ENCODE assay signal across 8 cellular contexts in the genomic region with DNA sequence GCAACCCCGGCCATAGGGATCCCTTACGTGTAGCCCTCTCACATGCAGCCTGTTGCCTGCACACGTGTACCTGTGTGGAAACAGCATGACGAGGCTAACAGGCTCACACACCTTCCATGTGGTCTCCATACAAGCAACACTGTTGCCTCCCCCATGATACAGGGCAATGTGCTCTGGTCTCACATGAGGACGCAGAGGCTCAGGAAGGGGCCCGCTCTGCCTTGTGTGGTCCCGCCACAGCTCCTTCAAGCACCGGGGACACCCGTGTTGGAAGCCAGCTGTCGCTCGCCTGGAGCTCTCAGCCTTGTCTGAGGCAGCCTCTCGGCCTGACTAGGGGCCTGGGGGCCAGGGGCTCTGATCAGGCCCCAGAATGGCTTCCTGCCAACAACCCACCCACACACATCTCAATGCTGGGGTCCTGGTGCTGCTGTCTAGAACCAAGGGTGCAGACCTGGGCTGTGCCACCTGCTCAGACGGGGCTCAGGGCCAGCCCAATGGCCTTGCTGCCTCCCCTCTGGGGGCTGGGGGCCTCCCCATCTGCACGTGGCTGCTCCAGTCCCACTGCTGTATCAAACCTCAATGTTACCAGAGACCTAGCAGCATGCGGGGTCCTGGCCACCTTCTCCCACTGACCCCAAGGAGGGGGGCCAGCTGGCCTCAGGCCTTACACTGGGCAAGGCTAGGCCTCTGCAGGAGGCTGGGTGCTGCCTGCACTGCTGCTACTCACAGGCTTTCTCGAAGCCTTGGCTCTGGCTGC. TPM values are rescaled to one million over a fixed set of nuclear protein-coding genes. Genes with fewer than 3 reads are reported as not detected.
A peak's percentile ranks its signal among the peaks of the same experiment; 100 is the strongest.
DNase-seq lines count a peak whose midpoint lies in the region; ATAC-seq, FAIRE-seq and TF ChIP-seq lines count a peak whose summit lies in the region.
"Not testable (repeated sequence)": the region's sequence is repeated elsewhere in the genome, so short reads cannot be mapped to it uniquely, and the experiment has no call there.

No MANE protein-coding gene starts in this region.

- H3K4me1 Mint-ChIP-seq in stimulated activated effector memory CD8-positive, alpha-beta T cell treated with anti-CD3 and anti-CD28 coated beads, Interleukin-12 subunit alpha, Interleukin-12 subunit beta, amount 100 ng/mL, for 72 hours, result not testable (repeated sequence)

- DNase-seq in D341Med (ENCODE audit: low spot score) (peak; percentile 20), esophagus muscularis mucosa (ENCODE audit: extremely low spot score) (peak; percentile 34)
- not testable (repeated sequence) for DNase-seq in GM12878 (ENCODE audit: low read depth, low spot score); HepG2 (ENCODE audit: low spot score); neuronal stem cell (ENCODE audit: low spot score); stimulated activated effector memory CD8-positive, alpha-beta T cell treated with anti-CD3 and anti-CD28 coated beads, Interleukin-12 subunit alpha, Interleukin-12 subunit beta, amount 100 ng/mL, for 72 hours (ENCODE audit: low spot score in 2 of 2); urothelium cell line (ENCODE audit: low spot score)

- peak; percentile 19; the same call in 1 of the 3 replicates for ATAC-seq in GM12878
- ATAC-seq in HepG2, result peak; percentile 19
- ATAC-seq in stimulated activated effector memory CD8-positive, alpha-beta T cell treated with anti-CD3 and anti-CD28 coated beads, Interleukin-12 subunit alpha, Interleukin-12 subunit beta, amount 100 ng/mL, for 72 hours, result peak; percentile 3

- in situ Hi-C loops in GM12878 (cut with MboI); HepG2 (cut with HindIII; ENCODE audit: extremely low pct_ligation_motif_present, low pct_unique_long_range_greater_than_20kb): not testable (repeated sequence)

- not testable (repeated sequence) for H2BK12ac ChIP-seq in neuronal stem cell (ENCODE audit: low read length)

- H3K9ac ChIP-seq in BLaER1; GM12878 (ENCODE audit: control insufficient read depth, insufficient read depth, low read length); HepG2 (ENCODE audit: insufficient read depth, low read depth, low read length); neuronal stem cell (ENCODE audit: low read depth, low read length, poor library complexity): not testable (repeated sequence)

- H3K4me3 Mint-ChIP-seq in stimulated activated effector memory CD8-positive, alpha-beta T cell treated with anti-CD3 and anti-CD28 coated beads, Interleukin-12 subunit alpha, Interleukin-12 subunit beta, amount 100 ng/mL, for 72 hours, result not testable (repeated sequence)

- peak overlapping the region; percentile 41 for H3K27ac ChIP-seq in BLaER1
- not testable (repeated sequence) for H3K27ac ChIP-seq in GM12878 (ENCODE audit: control insufficient read depth, insufficient read depth); esophagus muscularis mucosa (replicated peaks in 1 of 4); HepG2 (ENCODE audit: extremely low read length, insufficient read depth, low read length); neuronal stem cell (replicated peaks; ENCODE audit: low read length)

- H2BK5ac ChIP-seq in neuronal stem cell (ENCODE audit: low read length), result not testable (repeated sequence)

- not testable (repeated sequence) for H4K8ac ChIP-seq in neuronal stem cell (ENCODE audit: low read depth, low read length)

- H3K14ac ChIP-seq in neuronal stem cell (ENCODE audit: low read length), result not testable (repeated sequence)

- not testable (repeated sequence) for H3K27ac Mint-ChIP-seq in stimulated activated effector memory CD8-positive, alpha-beta T cell treated with anti-CD3 and anti-CD28 coated beads, Interleukin-12 subunit alpha, Interleukin-12 subunit beta, amount 100 ng/mL, for 72 hours

- intact Hi-C loops in GM12878 (cut with micrococcal nuclease; ENCODE audit: unreplicated experiment); esophagus muscularis mucosa (cut with DNase I); HepG2 (cut with micrococcal nuclease; ENCODE audit: unreplicated experiment): not testable (repeated sequence)

- not testable (repeated sequence) for H3K27me3 ChIP-seq in BLaER1; GM12878 (replicated peaks in 1 of 2; ENCODE audit: control insufficient read depth in 2 of 2, insufficient read depth in 2 of 2, low read length in 1 of 2); esophagus muscularis mucosa; HepG2 (ENCODE audit: control insufficient read depth in 1 of 2, insufficient read depth in 2 of 2, low read length in 2 of 2); neuronal stem cell (ENCODE audit: control insufficient read depth in 3 of 3, insufficient read depth in 3 of 3, low read depth in 1 of 3, low read length in 3 of 3)

- not testable (repeated sequence) for TF ChIP-seq CTCF in GM12878 (IDR thresholded peaks at IDR 0.05 in 2 of 3, conservative IDR thresholded peaks at IDR 0.05 in 1 of 3; ENCODE audit: control insufficient read depth in 2 of 3, extremely low read depth in 1 of 3, insufficient read depth in 1 of 3, low read depth in 3 of 3, low read length in 3 of 3); esophagus muscularis mucosa (IDR thresholded peaks at IDR 0.05); HepG2 (CRISPR knock-in tag; IDR thresholded peaks at IDR 0.05)

- H3K9me3 ChIP-seq in BLaER1; GM12878 (replicated peaks; ENCODE audit: control insufficient read depth, insufficient read depth, low read length); esophagus muscularis mucosa; HepG2 (ENCODE audit: low read length); neuronal stem cell (replicated peaks in 1 of 2; ENCODE audit: control insufficient read depth in 2 of 2, insufficient read depth in 1 of 2, low read depth in 1 of 2, low read length in 2 of 2): not testable (repeated sequence)

- H3K36me3 Mint-ChIP-seq in stimulated activated effector memory CD8-positive, alpha-beta T cell treated with anti-CD3 and anti-CD28 coated beads, Interleukin-12 subunit alpha, Interleukin-12 subunit beta, amount 100 ng/mL, for 72 hours, result not testable (repeated sequence)

- RAD21 ChIA-PET in GM12878 (lab: Charles Lee; ENCODE audit: unreplicated experiment), result not testable (repeated sequence)

- not testable (repeated sequence) for FAIRE-seq in GM12878 (lab: Jason Lieb, UNC); HepG2 (lab: Jason Lieb, UNC)
- FAIRE-seq in urothelium cell line (lab: Jason Lieb, UNC), result peak; percentile 94

- not testable (repeated sequence) for H4K20me1 ChIP-seq in BLaER1; GM12878 (ENCODE audit: control insufficient read depth, insufficient read depth); HepG2 (ENCODE audit: insufficient read depth, low read length)

- not testable (repeated sequence) for H4K91ac ChIP-seq in neuronal stem cell (ENCODE audit: low read depth, low read length, poor library complexity)

- BruUV-seq in GM12878 (replicated peaks; lab: Mats Ljungman, UMichigan); HepG2 (replicated peaks; lab: Mats Ljungman, UMichigan): not testable (repeated sequence)

- POLR2A ChIA-PET in GM12878 (lab: Charles Lee); HepG2 (lab: Yijun Ruan, JAX): not testable (repeated sequence)

- peak overlapping the region; percentile 69 for H3K4me2 ChIP-seq in BLaER1
- not testable (repeated sequence) for H3K4me2 ChIP-seq in GM12878 (ENCODE audit: control insufficient read depth, insufficient read depth); HepG2 (ENCODE audit: low read depth, low read length); neuronal stem cell (ENCODE audit: insufficient read depth, low read length, poor library complexity, severe bottlenecking)

- 35% methylated on average over 16 of the region's 16 CpGs for WGBS in GM12878 (ENCODE audit: insufficient coverage, insufficient replicate concordance, low lambda C conversion rate, missing lambda C conversion rate)
- WGBS in esophagus muscularis mucosa, result 81% methylated on average over 5 of the region's 16 CpGs
- no CpG with 5 or more reads among the region's 16 CpGs for WGBS in HepG2 (ENCODE audit: low lambda C conversion rate)
- no CpG with 5 or more reads among the region's 16 CpGs for WGBS in neuronal stem cell (ENCODE audit: extremely low coverage in 2 of 2, insufficient read length in 2 of 2, insufficient replicate concordance in 1 of 2), 2 donors

- CTCF ChIA-PET in GM12878 (lab: Yijun Ruan, JAX); HepG2 (lab: Yijun Ruan, JAX; ENCODE audit: low intra/inter-chr PET ratio, low total read pairs): not testable (repeated sequence)

- not testable (repeated sequence) for H3K36me3 ChIP-seq in BLaER1; GM12878 (ENCODE audit: control insufficient read depth in 2 of 2, insufficient read depth in 2 of 2, low read length in 1 of 2); esophagus muscularis mucosa; HepG2 (replicated peaks in 1 of 2; ENCODE audit: control insufficient read depth in 1 of 2, insufficient read depth in 2 of 2, low read length in 2 of 2); neuronal stem cell (replicated peaks in 1 of 2; ENCODE audit: control insufficient read depth in 2 of 2, insufficient read depth in 2 of 2, low read length in 2 of 2)

- H2BK120ac ChIP-seq in neuronal stem cell (ENCODE audit: low read depth, low read length), result not testable (repeated sequence)

- H3K4me1 ChIP-seq in BLaER1, result peaks cover 65% of the 10 kb centered on the region
- H3K4me1 ChIP-seq in GM12878 (ENCODE audit: control insufficient read depth, insufficient read depth, low read length); esophagus muscularis mucosa; HepG2 (ENCODE audit: insufficient read depth, low read length); neuronal stem cell (ENCODE audit: control insufficient read depth in 2 of 2, insufficient read depth in 1 of 2, low read depth in 1 of 2, low read length in 2 of 2): not testable (repeated sequence)

- SMC1A ChIA-PET in GM12878 (lab: Charles Lee; ENCODE audit: uncharacterized antibody, unreplicated experiment), result not testable (repeated sequence)

- not testable (repeated sequence) for TF ChIP-seq EP300 in GM12878 (IDR thresholded peaks at IDR 0.05; ENCODE audit: borderline replicate concordance in 1 of 2, control insufficient read depth in 1 of 2, low read depth in 2 of 2, low read length in 2 of 2); esophagus muscularis mucosa (IDR thresholded peaks at IDR 0.05); HepG2 (IDR thresholded peaks at IDR 0.05; ENCODE audit: low read depth in 2 of 2, low read length in 2 of 2); HepG2 (CRISPR knock-in tag; IDR thresholded peaks at IDR 0.05; ENCODE audit: borderline replicate concordance)

- not testable (repeated sequence) for H3K9me3 Mint-ChIP-seq in stimulated activated effector memory CD8-positive, alpha-beta T cell treated with anti-CD3 and anti-CD28 coated beads, Interleukin-12 subunit alpha, Interleukin-12 subunit beta, amount 100 ng/mL, for 72 hours

- not testable (repeated sequence) for H3K4me3 ChIP-seq in BLaER1; GM12878; esophagus muscularis mucosa; HepG2 (replicated peaks in 1 of 3; ENCODE audit: insufficient read depth in 1 of 3, low read depth in 2 of 3, low read length in 3 of 3); neuronal stem cell (ENCODE audit: low read length in 2 of 2)

- not testable (repeated sequence) for H2AFZ ChIP-seq in GM12878 (ENCODE audit: control insufficient read depth, low read depth, low read length); HepG2 (ENCODE audit: low read length)
- H2AFZ ChIP-seq in neuronal stem cell (ENCODE audit: low read length), result peak overlapping the region; percentile 49

- TF ChIP-seq POLR2A in GM12878 (IDR thresholded peaks at IDR 0.05; ENCODE audit: low read depth, low read length); esophagus muscularis mucosa (IDR thresholded peaks at IDR 0.05; ENCODE audit: low read depth); HepG2 (IDR thresholded peaks at IDR 0.05; ENCODE audit: insufficient read depth in 1 of 2, low read depth in 2 of 2, low read length in 2 of 2): not testable (repeated sequence)

- not testable (repeated sequence) for H3K4ac ChIP-seq in neuronal stem cell (ENCODE audit: low read length)

- not testable (repeated sequence) for H3K79me1 ChIP-seq in neuronal stem cell (ENCODE audit: low read depth, low read length)

- TF ChIP-seq RAD21 in GM12878 (IDR thresholded peaks at IDR 0.05; ENCODE audit: insufficient read depth, low read depth, low read length); HepG2 (CRISPR knock-in tag; IDR thresholded peaks at IDR 0.05): not testable (repeated sequence)

- not testable (repeated sequence) for H3K79me2 ChIP-seq in GM12878 (ENCODE audit: control insufficient read depth, insufficient read depth, low read length); HepG2 (ENCODE audit: insufficient read depth, low read length)

- not testable (repeated sequence) for H3K18ac ChIP-seq in neuronal stem cell (ENCODE audit: low read length)

- not testable (repeated sequence) for H3K23ac ChIP-seq in neuronal stem cell (ENCODE audit: low read depth, low read length, poor library complexity)

- H2BK15ac ChIP-seq in neuronal stem cell (ENCODE audit: low read length), result not testable (repeated sequence)

- not testable (repeated sequence) for H2AK5ac ChIP-seq in neuronal stem cell (ENCODE audit: low read depth, low read length)

RNA-seq across cellular contexts. Expression of a gene that starts 11.8 kb away (rescaled TPM):
- 96.8 and 103 TPM in 2 replicates for total RNA-seq in GM12878 (2013; cell fraction: nucleolus; rRNA removed)
- total RNA-seq in GM12878 (2014; rRNA removed) (15.6 and 16.9 TPM in 2 replicates), GM12878 (2014; rRNA removed; fragmentation: Illumina TruSeq; extraction: Trizol) (21.4 and 22.5 TPM in 2 replicates), GM12878 (2021) (13.2 and 13.7 TPM in 2 replicates), esophagus muscularis mucosa (10 to 100 TPM in 1 of 4 donors, 1 to 10 TPM in 3; 3.0 to 11.2 (median 5.2) TPM), HepG2 (2016; rRNA removed; fragmentation: Illumina TruSeq; extraction: Trizol) (5.7 and 11.1 TPM in 2 replicates)
- polyA plus RNA-seq in GM12878 (2011; ENCODE audit: low read depth), result 3.7 TPM
- polyA plus RNA-seq in GM12878 (2011; rRNA removed) (24.2 and 29.0 TPM in 2 replicates), GM12878 (2014; fragmentation: Illumina TruSeq; extraction: Trizol) (13.4 and 13.8 TPM in 2 replicates), GM12878 (2014; fragmentation: Nextera tagmentation; extraction: Ambion mirVana) (1 to 10 TPM; 8.9 to 9.6 TPM), GM12878 (2014; rRNA removed) (11.7 and 13.0 TPM in 2 replicates), GM12878 (2016; fragmentation: Nextera tagmentation; extraction: Ambion mirVana) (10 to 100 TPM; 13.5 to 16.1 TPM), HepG2 (2011; rRNA removed) (3.4 and 7.3 TPM in 2 replicates)
- 12.0 TPM in 2 replicates for polyA plus RNA-seq in GM12878 (2011; cell fraction: cytosol; rRNA removed)
- polyA plus RNA-seq in GM12878 (2011; cell fraction: nucleus; rRNA removed), result 40.5 and 42.1 TPM in 2 replicates
- polyA plus RNA-seq in GM12878 (2012), result 6.5 and 7.8 TPM in 2 replicates
- polyA minus RNA-seq in GM12878 (2011; rRNA and poly(A)+ RNA removed), result 30.1 and 32.9 TPM in 2 replicates
- 7.0 and 7.6 TPM in 2 replicates for polyA minus RNA-seq in GM12878 (2011; cell fraction: cytosol; rRNA and poly(A)+ RNA removed)
- polyA minus RNA-seq in GM12878 (2011; cell fraction: nucleus; rRNA and poly(A)+ RNA removed), result 35.3 and 59.3 TPM in 2 replicates
- total RNA-seq in HepG2 (2016; cell fraction: cytosol; rRNA removed; fragmentation: Illumina TruSeq; extraction: Trizol; ENCODE audit: low read depth), result 2.6 and 3.1 TPM in 2 replicates
- total RNA-seq in HepG2 (2016; cell fraction: insoluble cytoplasmic fraction; rRNA removed; fragmentation: Illumina TruSeq; extraction: Trizol), result 6.4 and 11.8 TPM in 2 replicates
- total RNA-seq in HepG2 (2016; cell fraction: membrane; rRNA removed; fragmentation: Illumina TruSeq; extraction: Trizol), result 2.2 and 2.6 TPM in 2 replicates
- total RNA-seq in HepG2 (2016; cell fraction: nucleus; rRNA removed; fragmentation: Illumina TruSeq; extraction: Trizol), result 36.3 and 40.6 TPM in 2 replicates
- 1.4 and 1.9 TPM in 2 replicates for polyA plus RNA-seq in HepG2 (2011; cell fraction: cytosol; rRNA removed)
- 7.3 and 9.7 TPM in 2 replicates for polyA plus RNA-seq in HepG2 (2011; cell fraction: nucleus; rRNA removed)
- 1.1 and 2.7 TPM in 2 replicates for polyA plus RNA-seq in HepG2 (2012)
- polyA plus RNA-seq in HepG2 (2016; cell fraction: cytosol; fragmentation: Illumina TruSeq; extraction: Trizol; ENCODE audit: low read depth), result 0.36 and 0.75 TPM in 2 replicates
- polyA plus RNA-seq in HepG2 (2016; cell fraction: insoluble cytoplasmic fraction; fragmentation: Illumina TruSeq; extraction: Trizol; ENCODE audit: low read depth), result 4.5 and 5.5 TPM in 2 replicates
- polyA plus RNA-seq in HepG2 (2016; cell fraction: membrane; fragmentation: Illumina TruSeq; extraction: Trizol; ENCODE audit: low read depth), result 0.85 and 1.1 TPM in 2 replicates
- polyA plus RNA-seq in HepG2 (2016; cell fraction: nucleus; fragmentation: Illumina TruSeq; extraction: Trizol; ENCODE audit: insufficient read depth, low read depth), result 31.5 and 33.6 TPM in 2 replicates
- 7.6 and 14.7 TPM in 2 replicates for polyA minus RNA-seq in HepG2 (2011; rRNA and poly(A)+ RNA removed; ENCODE audit: low replicate concordance)
- polyA minus RNA-seq in HepG2 (2011; cell fraction: cytosol; rRNA and poly(A)+ RNA removed), result 2.1 and 2.2 TPM in 2 replicates
- polyA minus RNA-seq in HepG2 (2011; cell fraction: nucleus; rRNA and poly(A)+ RNA removed), result 25.5 and 35.4 TPM in 2 replicates
- polyA plus RNA-seq in neuronal stem cell (2013, experiment 1 of 2), result 24.0 TPM
- 24.1 TPM for polyA plus RNA-seq in neuronal stem cell (2013, experiment 2 of 2)
